In genomic region chr3:175346573-175347356, GRCh38 we compare ENCODE assay signal across 9 cellular contexts.
DNase-seq lines count a peak whose midpoint lies in the region; ATAC-seq and TF ChIP-seq lines count a peak whose summit lies in the region.
"Had no signal": no experiment of that assay in that cellular context is flagged by ENCODE, and none has a peak within 500 bp of the region (broad histone marks: within the 10 kb centered on the region; RNA-seq: fewer than 3 reads in every experiment).

No MANE protein-coding gene starts in this region.

- no peaks in the 10 kb centered on the region for H3K79me2 ChIP-seq in HCT116 (ENCODE audit: insufficient read depth, low read length)

- H3K27me3 Mint-ChIP-seq in activated CD4-positive, alpha-beta memory T cell treated with anti-CD3 and anti-CD28 coated beads, Interleukin-2, amount 10 ng/mL, durations not matched to agents 7 days and 5 days, result no peaks in the 10 kb centered on the region
- H3K27me3 Mint-ChIP-seq in nephron progenitor cell (ENCODE audit: low read depth, poor library complexity), result no peaks in the 10 kb centered on the region

- RAD21 ChIA-PET in HCT116 (lab: Charles Lee; ENCODE audit: low non-redundant PET in 1 of 2, low total read pairs in 2 of 2, uncharacterized antibody in 2 of 2, unreplicated experiment in 2 of 2), result interaction anchor here in 1 of 2 experiments (0.7 kb wide), 1 partner anchor 331 kb away, joined by 3 read pairs; no protein-coding TSS in a partner anchor

- TF ChIP-seq CTCF in HCT116 (IDR thresholded peaks at IDR 0.05 in 2 of 3, conservative IDR thresholded peaks at IDR 0.05 in 1 of 3; ENCODE audit: borderline replicate concordance in 1 of 3, insufficient read depth in 1 of 3, low read depth in 2 of 3, low read length in 2 of 3) (no peak), GM10248 (IDR thresholded peaks at IDR 0.05; ENCODE audit: control extremely low read depth, extremely low read depth, low read depth, missing control alignments) (no peak), nephron progenitor cell (IDR thresholded peaks at IDR 0.05) (no peak)

- no peaks in the 10 kb centered on the region for H3K4me1 Mint-ChIP-seq in activated CD4-positive, alpha-beta memory T cell treated with anti-CD3 and anti-CD28 coated beads, Interleukin-2, amount 10 ng/mL, durations not matched to agents 7 days and 5 days
- no peaks in the 10 kb centered on the region for H3K4me1 Mint-ChIP-seq in nephron progenitor cell

- intact Hi-C loops in HCT116 (cut with micrococcal nuclease), result no loop called here

- H3K4me2 ChIP-seq in HCT116 (ENCODE audit: low read length), result peak overlapping the region; percentile 55

- H3K9ac ChIP-seq in HCT116 (ENCODE audit: low read length), result no peak overlapping the region

- DNase-seq in HCT116 (ENCODE audit: low read depth, low spot score), result peak; percentile 59
- peak; percentile 27 for DNase-seq in RPMI7951 (ENCODE audit: low read depth)
- DNase-seq in glomerular visceral epithelial cell (ENCODE audit: extremely low spot score), result peak; percentile 63
- peak; percentile 73 for DNase-seq in smooth muscle cell of the brain vasculature (ENCODE audit: low read depth, low spot score)
- no peak for DNase-seq in activated CD4-positive, alpha-beta memory T cell treated with anti-CD3 and anti-CD28 coated beads, Interleukin-2, amount 10 ng/mL, durations not matched to agents 7 days and 5 days
- DNase-seq in NOMO-1 (lab: John Stamatoyannopoulos, UW; ENCODE audit: unreplicated experiment in 2 of 2), result no peak
- no peak for DNase-seq in GM10248 (ENCODE audit: extremely low spot score)
- DNase-seq in nephron progenitor cell, result no peak

- no peak overlapping the region for H3K4me3 Mint-ChIP-seq in activated CD4-positive, alpha-beta memory T cell treated with anti-CD3 and anti-CD28 coated beads, Interleukin-2, amount 10 ng/mL, durations not matched to agents 7 days and 5 days
- H3K4me3 Mint-ChIP-seq in nephron progenitor cell, result no peak overlapping the region

- H3K36me3 Mint-ChIP-seq in activated CD4-positive, alpha-beta memory T cell treated with anti-CD3 and anti-CD28 coated beads, Interleukin-2, amount 10 ng/mL, durations not matched to agents 7 days and 5 days (ENCODE audit: low read depth), result no peaks in the 10 kb centered on the region
- no peaks in the 10 kb centered on the region for H3K36me3 Mint-ChIP-seq in nephron progenitor cell (ENCODE audit: low read depth)

- no peak overlapping the region for H3K4me3 ChIP-seq in HCT116 (replicated peaks in 1 of 2; ENCODE audit: low read depth in 1 of 2, low read length in 2 of 2)

- H3K27ac Mint-ChIP-seq in activated CD4-positive, alpha-beta memory T cell treated with anti-CD3 and anti-CD28 coated beads, Interleukin-2, amount 10 ng/mL, durations not matched to agents 7 days and 5 days, result no peak overlapping the region
- no peak overlapping the region for H3K27ac Mint-ChIP-seq in nephron progenitor cell

- no peaks in the 10 kb centered on the region for H3K9me2 ChIP-seq in HCT116 (ENCODE audit: insufficient read depth)

- peak; percentile 90 for ATAC-seq in HCT116

- H3K27ac ChIP-seq in HCT116 (ENCODE audit: low read depth, low read length), result no peak overlapping the region
- H3K27ac ChIP-seq: HL-60 had no signal

- no TSS peak for BruUV-seq in HCT116 (replicated peaks; lab: Mats Ljungman, UMichigan)

- CTCF ChIA-PET in HCT116 (lab: Charles Lee) (no interaction called here), GM10248 (lab: Yijun Ruan, JAX) (no interaction called here)
- CTCF ChIA-PET in activated CD4-positive, alpha-beta memory T cell treated with anti-CD3 and anti-CD28 coated beads, Interleukin-2, amount 10 ng/mL, durations not matched to agents 7 days and 5 days (lab: Charles Lee), result no interaction called here

- no peaks in the 10 kb centered on the region for H3K36me3 ChIP-seq in HCT116 (ENCODE audit: control insufficient read depth in 1 of 2, insufficient read depth in 2 of 2, low read length in 2 of 2)

- POLR2A ChIA-PET in HCT116 (lab: Charles Lee), result no interaction called here
- POLR2A ChIA-PET in activated CD4-positive, alpha-beta memory T cell treated with anti-CD3 and anti-CD28 coated beads, Interleukin-2, amount 10 ng/mL, durations not matched to agents 7 days and 5 days (lab: Charles Lee), result no interaction called here
- POLR2A ChIA-PET in GM10248 (lab: Yijun Ruan, JAX), result no interaction called here

- H3K9me3 Mint-ChIP-seq in activated CD4-positive, alpha-beta memory T cell treated with anti-CD3 and anti-CD28 coated beads, Interleukin-2, amount 10 ng/mL, durations not matched to agents 7 days and 5 days, result peaks cover 5% of the 10 kb centered on the region
- no peaks in the 10 kb centered on the region for H3K9me3 Mint-ChIP-seq in nephron progenitor cell

- H3K9me3 ChIP-seq in HCT116 (ENCODE audit: control insufficient read depth in 1 of 2, insufficient read depth in 1 of 2, low read depth in 1 of 2, low read length in 2 of 2), result no peaks in the 10 kb centered on the region

- no peak for TF ChIP-seq RAD21 in HCT116 (IDR thresholded peaks at IDR 0.05; ENCODE audit: low read depth)

- peak overlapping the region; percentile 89 for H2AFZ ChIP-seq in HCT116 (ENCODE audit: low read depth, low read length, poor library complexity, severe bottlenecking)

- no peaks in the 10 kb centered on the region for H3K27me3 ChIP-seq in HCT116 (ENCODE audit: insufficient read depth, low read length)

- TF ChIP-seq POLR2A in HCT116 (IDR thresholded peaks at IDR 0.05; ENCODE audit: borderline replicate concordance, extremely low read depth, insufficient read depth, insufficient read length), result no peak

- no peaks in the 10 kb centered on the region for H4K20me1 ChIP-seq in HCT116 (ENCODE audit: insufficient read depth)

- peaks cover 13 to 14% of the 10 kb centered on the region in 2 experiments for H3K4me1 ChIP-seq in HCT116 (ENCODE audit: control insufficient read depth in 1 of 2, insufficient read depth in 2 of 2, low read length in 2 of 2)

TF ChIP-seq in HCT116, 20 proteins besides CTCF, POLR2A, EP300 and RAD21:
- TF ChIP-seq EZH2phosphoT487 (IDR thresholded peaks at IDR 0.05; ENCODE audit: borderline replicate concordance), result no peak
- TF ChIP-seq SRF (IDR thresholded peaks at IDR 0.05; ENCODE audit: low read depth), result 0 out of 2 replicates have a peak, but pooled peaks have one; percentile 30
- TF ChIP-seq ELF1 (IDR thresholded peaks at IDR 0.05; ENCODE audit: borderline replicate concordance, low read depth), result peak; percentile 39
- TF ChIP-seq SIN3A (IDR thresholded peaks at IDR 0.05; ENCODE audit: low read depth), result 0 out of 2 replicates have a peak, but pooled peaks have one; percentile 32
- TF ChIP-seq JUND (IDR thresholded peaks at IDR 0.05), result peak; percentile 59
- TF ChIP-seq YY1 (IDR thresholded peaks at IDR 0.05; ENCODE audit: extremely low read depth, insufficient replicate concordance, low read depth, low read length), result peak; percentile 7
- peak; percentile 59 for TF ChIP-seq FOSL1 (IDR thresholded peaks at IDR 0.05; ENCODE audit: low read depth)
- TF ChIP-seq CBX3 (IDR thresholded peaks at IDR 0.05; ENCODE audit: low read depth), result peak; percentile 87; the same call in 1 of the 2 replicates
- TF ChIP-seq MAX (IDR thresholded peaks at IDR 0.05), result no peak
- no peak for TF ChIP-seq ZNF274 (IDR thresholded peaks at IDR 0.05; ENCODE audit: low read depth, low read length)
- TF ChIP-seq ATF3 (IDR thresholded peaks at IDR 0.05), result no peak
- TF ChIP-seq POLR2AphosphoS5 (IDR thresholded peaks at IDR 0.05; ENCODE audit: low read depth, low read length), result peak; percentile 39; the same call in 1 of the 2 replicates
- no peak for TF ChIP-seq ZBTB33 (IDR thresholded peaks at IDR 0.05; ENCODE audit: extremely low read depth, insufficient replicate concordance, low read length)

Comparison
In these comparisons a context has a peak if more than half of its experiments do, and no peak if none do; other contexts are left out.
1. DNase-seq: peak in HCT116 (single experiment), RPMI7951 (single experiment), glomerular visceral epithelial cell (single experiment) and smooth muscle cell of the brain vasculature (single experiment); none in activated CD4-positive, alpha-beta memory T cell treated with anti-CD3 and anti-CD28 coated beads, Interleukin-2, amount 10 ng/mL, durations not matched to agents 7 days and 5 days (single experiment), NOMO-1 (0 of 2), GM10248 (single experiment) and nephron progenitor cell (single experiment).